1 cellular context compared by ENCODE assay signal in the genomic region with DNA sequence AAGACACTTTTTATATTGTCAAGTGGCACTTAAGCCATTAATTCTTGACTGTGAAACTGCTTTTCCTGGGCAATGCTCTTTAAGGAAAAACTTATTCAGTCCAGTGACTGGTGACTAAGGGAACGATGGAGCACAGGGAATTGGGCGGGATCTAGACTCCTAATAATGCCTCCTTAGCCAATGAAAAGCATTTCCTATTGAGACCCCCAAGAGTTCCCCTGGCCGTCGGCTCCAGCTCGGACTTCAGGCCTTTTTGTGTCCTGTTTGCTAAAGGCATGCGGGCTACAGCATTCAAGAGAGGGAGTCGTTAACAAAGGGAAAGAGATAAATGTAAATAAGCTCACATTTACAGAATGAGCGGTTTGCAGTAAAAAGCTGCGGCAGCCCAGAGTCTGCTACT.
TF ChIP-seq lines count a peak whose summit lies in the region.

A gene with protein sequence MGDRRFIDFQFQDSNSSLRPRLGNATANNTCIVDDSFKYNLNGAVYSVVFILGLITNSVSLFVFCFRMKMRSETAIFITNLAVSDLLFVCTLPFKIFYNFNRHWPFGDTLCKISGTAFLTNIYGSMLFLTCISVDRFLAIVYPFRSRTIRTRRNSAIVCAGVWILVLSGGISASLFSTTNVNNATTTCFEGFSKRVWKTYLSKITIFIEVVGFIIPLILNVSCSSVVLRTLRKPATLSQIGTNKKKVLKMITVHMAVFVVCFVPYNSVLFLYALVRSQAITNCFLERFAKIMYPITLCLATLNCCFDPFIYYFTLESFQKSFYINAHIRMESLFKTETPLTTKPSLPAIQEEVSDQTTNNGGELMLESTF (plus strand): TSS at position 250 of the 400 bp plus-strand sequence. CDS start 7,150 bp downstream, outside the sequence.

TF ChIP-seq in SK-N-SH treated with all-trans-retinoic acid at 6 μM for 48 hours, 23 proteins besides CTCF, POLR2A, EP300 and RAD21 (continued from another document):
- TF ChIP-seq, protein P1, sequence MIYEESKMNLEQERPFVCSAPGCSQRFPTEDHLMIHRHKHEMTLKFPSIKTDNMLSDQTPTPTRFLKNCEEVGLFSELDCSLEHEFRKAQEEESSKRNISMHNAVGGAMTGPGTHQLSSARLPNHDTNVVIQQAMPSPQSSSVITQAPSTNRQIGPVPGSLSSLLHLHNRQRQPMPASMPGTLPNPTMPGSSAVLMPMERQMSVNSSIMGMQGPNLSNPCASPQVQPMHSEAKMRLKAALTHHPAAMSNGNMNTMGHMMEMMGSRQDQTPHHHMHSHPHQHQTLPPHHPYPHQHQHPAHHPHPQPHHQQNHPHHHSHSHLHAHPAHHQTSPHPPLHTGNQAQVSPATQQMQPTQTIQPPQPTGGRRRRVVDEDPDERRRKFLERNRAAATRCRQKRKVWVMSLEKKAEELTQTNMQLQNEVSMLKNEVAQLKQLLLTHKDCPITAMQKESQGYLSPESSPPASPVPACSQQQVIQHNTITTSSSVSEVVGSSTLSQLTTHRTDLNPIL (CRISPR knock-in tag; IDR thresholded peaks at IDR 0.05; ENCODE audit: low read depth), result no peak
- TF ChIP-seq RARB (CRISPR knock-in tag; IDR thresholded peaks at IDR 0.05) (no peak), ZNF8 (CRISPR knock-in tag; IDR thresholded peaks at IDR 0.05) (no peak), SNAI2 (CRISPR knock-in tag; IDR thresholded peaks at IDR 0.05) (no peak), TCF4 (CRISPR knock-in tag; IDR thresholded peaks at IDR 0.05; ENCODE audit: borderline replicate concordance) (no peak)
- TF ChIP-seq, protein P2, sequence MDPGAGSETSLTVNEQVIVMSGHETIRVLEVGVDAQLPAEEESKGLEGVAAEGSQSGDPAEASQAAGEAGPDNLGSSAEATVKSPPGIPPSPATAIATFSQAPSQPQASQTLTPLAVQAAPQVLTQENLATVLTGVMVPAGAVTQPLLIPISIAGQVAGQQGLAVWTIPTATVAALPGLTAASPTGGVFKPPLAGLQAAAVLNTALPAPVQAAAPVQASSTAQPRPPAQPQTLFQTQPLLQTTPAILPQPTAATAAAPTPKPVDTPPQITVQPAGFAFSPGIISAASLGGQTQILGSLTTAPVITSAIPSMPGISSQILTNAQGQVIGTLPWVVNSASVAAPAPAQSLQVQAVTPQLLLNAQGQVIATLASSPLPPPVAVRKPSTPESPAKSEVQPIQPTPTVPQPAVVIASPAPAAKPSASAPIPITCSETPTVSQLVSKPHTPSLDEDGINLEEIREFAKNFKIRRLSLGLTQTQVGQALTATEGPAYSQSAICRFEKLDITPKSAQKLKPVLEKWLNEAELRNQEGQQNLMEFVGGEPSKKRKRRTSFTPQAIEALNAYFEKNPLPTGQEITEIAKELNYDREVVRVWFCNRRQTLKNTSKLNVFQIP (CRISPR knock-in tag; IDR thresholded peaks at IDR 0.05; ENCODE audit: borderline replicate concordance, low read depth), result no peak
